ENCODE assay signal across 24 cellular contexts in genomic region chr1:51638350-51638749, GRCh38. TPM values are rescaled to one million over a fixed set of nuclear protein-coding genes. Genes with fewer than 3 reads are reported as not detected.
A peak's percentile ranks its signal among the peaks of the same experiment; 100 is the strongest.
DNase-seq lines count a peak whose midpoint lies in the region; ATAC-seq, FAIRE-seq and TF ChIP-seq lines count a peak whose summit lies in the region.
"Had no signal": no experiment of that assay in that cellular context is flagged by ENCODE, and none has a peak within 500 bp of the region (broad histone marks: within the 10 kb centered on the region; RNA-seq: fewer than 3 reads in every experiment).

No MANE protein-coding gene starts in this region.

- H3K4me3 ChIP-seq in RWPE2 (ENCODE audit: severe bottlenecking) (no peak overlapping the region), neutrophil (ENCODE audit: low read depth in 1 of 2, low read length in 1 of 2) (no peak overlapping the region), uterus (no peak overlapping the region), lower leg skin (ENCODE audit: low read depth, poor library complexity, severe bottlenecking) (no peak overlapping the region)

- H3K4me1 Mint-ChIP-seq in chondrocyte (ENCODE audit: low read depth), result peaks cover 68% of the 10 kb centered on the region

- no peaks in the 10 kb centered on the region for H3K27me3 Mint-ChIP-seq in chondrocyte (ENCODE audit: low read depth)
- H3K27me3 Mint-ChIP-seq: CD4-positive, CD25-positive, alpha-beta regulatory T cell had no signal

- H3K36me3 Mint-ChIP-seq in chondrocyte (ENCODE audit: low read depth), result no peaks in the 10 kb centered on the region

- H3K27me3 ChIP-seq in RWPE2 (ENCODE audit: insufficient read depth, poor library complexity, severe bottlenecking), result no peaks in the 10 kb centered on the region
- H3K27me3 ChIP-seq in neutrophil, result no peaks in the 10 kb centered on the region
- no peaks in the 10 kb centered on the region for H3K27me3 ChIP-seq in uterus

- H3K27ac ChIP-seq in RWPE2 (ENCODE audit: poor library complexity, severe bottlenecking) (peak overlapping the region; percentile 59), neutrophil (peak overlapping the region; percentile 51), uterus (peak overlapping the region; percentile 93 to 94)

- TF ChIP-seq POLR2A in uterus (IDR thresholded peaks at IDR 0.05) (no peak), lower leg skin (IDR thresholded peaks at IDR 0.05) (no peak)

- intact Hi-C loops in uterus (cut with DNase I; ENCODE audit: low total_unique reads), result no loop called here
- intact Hi-C loops in lower leg skin (cut with DNase I; ENCODE audit: low total_unique reads), result no loop called here

- WGBS in lower leg skin, 2 donors, result 88 to 92% methylated on average over 3 of the region's 3 CpGs

- H3K9me3 ChIP-seq in RWPE2 (ENCODE audit: severe bottlenecking) (no peaks in the 10 kb centered on the region), neutrophil (no peaks in the 10 kb centered on the region), uterus (no peaks in the 10 kb centered on the region)

- H3K9me3 Mint-ChIP-seq in chondrocyte (ENCODE audit: low read depth), result no peaks in the 10 kb centered on the region

- no peak for FAIRE-seq in D721Med (lab: Jason Lieb, UNC)
- FAIRE-seq: H54, HTR-8/SVneo, RCC 7860 had no signal

- no peak for DNase-seq in RWPE2 (ENCODE audit: low spot score)
- no peak for DNase-seq in chondrocyte (ENCODE audit: low spot score)
- DNase-seq in uterus, result no peak
- DNase-seq in OCI-M2 (lab: John Stamatoyannopoulos, UW; ENCODE audit: unreplicated experiment), result no peak
- DNase-seq in lower leg skin (ENCODE audit: low spot score in 2 of 2), result no peak
- DNase-seq in D721Med (ENCODE audit: insufficient read length, low spot score), result no peak
- DNase-seq: CD4-positive, CD25-positive, alpha-beta regulatory T cell; COR-L47; DMS 273 treated with DMSO at 0.1 percent for 48 hours; DMS79 treated with DMSO at 0.1 percent for 48 hours; MV-4-11; NCI-H1694; NCI-H2081; NCI-H2171; NCI-H345; NCI-H524; NCI-H774; NK-92 treated with Interleukin-12 subunit alpha and Interleukin-12 subunit beta, amount 100 ng/mL, for 24 hours had no signal

- peak overlapping the region; percentile 87 for H3K27ac Mint-ChIP-seq in chondrocyte (ENCODE audit: unreplicated experiment)
- H3K27ac Mint-ChIP-seq: CD4-positive, CD25-positive, alpha-beta regulatory T cell had no signal

- H3K4me1 ChIP-seq in RWPE2 (ENCODE audit: insufficient read depth, poor library complexity, severe bottlenecking) (peaks cover 50% of the 10 kb centered on the region), neutrophil (ENCODE audit: control insufficient read depth in 1 of 2, insufficient read depth in 1 of 2, low read depth in 1 of 2, low read length in 1 of 2) (peaks cover 18 to 23% of the 10 kb centered on the region in 2 experiments), uterus (peaks cover 4 to 18% of the 10 kb centered on the region in 2 donors)

- no peak overlapping the region for H3K4me3 Mint-ChIP-seq in chondrocyte (ENCODE audit: unreplicated experiment)
- H3K4me3 Mint-ChIP-seq: CD4-positive, CD25-positive, alpha-beta regulatory T cell had no signal

- H3K36me3 ChIP-seq in RWPE2 (ENCODE audit: low read depth) (no peaks in the 10 kb centered on the region), neutrophil (no peaks in the 10 kb centered on the region), uterus (no peaks in the 10 kb centered on the region)

- peak; percentile 49 for ATAC-seq in RWPE2 (ENCODE audit: low read depth)
- ATAC-seq in HG03520 (IDR thresholded peaks at IDR 0.05; ENCODE audit: unreplicated experiment), result no peak
- ATAC-seq: Right ventricle myocardium inferior had no signal

- TF ChIP-seq CTCF in RWPE2 (IDR thresholded peaks at IDR 0.05; ENCODE audit: poor library complexity, severe bottlenecking) (no peak), chondrocyte (IDR thresholded peaks at IDR 0.05) (no peak), neutrophil (IDR thresholded peaks at IDR 0.05) (no peak), uterus (IDR thresholded peaks at IDR 0.05) (no peak), lower leg skin (IDR thresholded peaks at IDR 0.05) (no peak), D721Med (IDR thresholded peaks at IDR 0.05; ENCODE audit: insufficient read depth, missing control alignments) (no peak)

RNA-seq across cellular contexts. Expression of gene OSBPL9, which starts 21.5 kb away (rescaled TPM):
- total RNA-seq in chondrocyte (178 to 258 TPM (median 186 TPM) in 3 replicates), uterus (100 to 1,000 TPM in 3 of 4 donors, 10 to 100 TPM in 1; 94.0 to 122 (median 108) TPM), lower leg skin (10 to 100 TPM; 35.9 to 56.9 (median 46.9) TPM)
